ENCODE assay signal across 35 cellular contexts in genomic region chr21:42279888-42280287, GRCh38. TPM values are rescaled to one million over a fixed set of nuclear protein-coding genes. Genes with fewer than 3 reads are reported as not detected.
"Had no signal": no experiment of that assay in that cellular context is flagged by ENCODE, and none has a peak within 500 bp of the region (broad histone marks: within the 10 kb centered on the region; RNA-seq: fewer than 3 reads in every experiment).

No MANE protein-coding gene starts in this region.

- H3K4me1 ChIP-seq: Peyer's patch had no signal

- ATAC-seq: activated CD8-positive, alpha-beta T cell treated with anti-CD3 and anti-CD28 coated beads for 36 hours; activated T-cell treated with anti-CD3 and anti-CD28 coated beads, Interleukin-2, amount 50 U/mL, for 72 hours; activated T-helper 17 cell treated with anti-CD3 and anti-CD28 coated beads, Interleukin-2, amount 50 U/mL, for 72 hours; PC-3; Right ventricle myocardium inferior had no signal

- H3K27me3 ChIP-seq: brain microvascular endothelial cell, Peyer's patch had no signal

- DNase-seq: activated CD4-positive, alpha-beta T cell treated with anti-CD3 and anti-CD28 coated beads for 1 hour; activated CD4-positive, alpha-beta T cell treated with anti-CD3 and anti-CD28 coated beads, Interleukin-2, amount 10 ng/mL, durations not matched to agents 24 days and 14 days; activated CD4-positive, alpha-beta T cell treated with anti-CD3 and anti-CD28 coated beads, Interleukin-2, amount 50 U/mL, for 4 hours; activated CD4-positive, CD25-positive, alpha-beta regulatory T cell; activated CD8-positive, alpha-beta T cell treated with anti-CD3 and anti-CD28 coated beads for 36 hours; activated effector memory CD4-positive, alpha-beta T cell treated with anti-CD3 and anti-CD28 coated beads, Interleukin-2, amount 50 U/mL, for 16 hours; activated naive CD4-positive, alpha-beta T cell; activated naive CD4-positive, alpha-beta T cell treated with anti-CD3 and anti-CD28 coated beads, Interleukin-2, amount 50 U/mL, for 16 hours; activated naive CD8-positive, alpha-beta T cell treated with anti-CD3 and anti-CD28 coated beads for 36 hours; activated T-cell treated with anti-CD3 and anti-CD28 coated beads, Interleukin-2, amount 50 U/mL, for 1 hour; activated T-cell treated with anti-CD3 and anti-CD28 coated beads, Interleukin-2, amount 50 U/mL, for 72 hours; amniotic stem cell; aorta; brain microvascular endothelial cell; NCI-H1092 treated with DMSO at 0.1 percent for 48 hours; NCI-H1417; NCI-H146; NCI-H187; NCI-H2029 treated with DMSO at 0.1 percent for 48 hours; NCI-H2107; NCI-H2171; NCI-H510A; NCI-H748 treated with DMSO at 0.1 percent for 48 hours; NK-92 treated with Interleukin-12 subunit alpha and Interleukin-12 subunit beta, amount 100 ng/mL, for 24 hours; PC-3; Peyer's patch; SIG-M5; T1000; WERI-Rb-1 had no signal

- H3K27ac Mint-ChIP-seq: activated CD4-positive, alpha-beta T cell treated with anti-CD3 and anti-CD28 coated beads, Interleukin-2, amount 10 ng/mL, durations not matched to agents 24 days and 14 days; activated CD8-positive, alpha-beta T cell treated with anti-CD3 and anti-CD28 coated beads for 36 hours; activated naive CD8-positive, alpha-beta T cell treated with anti-CD3 and anti-CD28 coated beads for 36 hours; activated T-cell treated with anti-CD3 and anti-CD28 coated beads, Interleukin-2, amount 50 U/mL, for 72 hours; activated T-helper 17 cell treated with anti-CD3 and anti-CD28 coated beads, Interleukin-2, amount 50 U/mL, for 72 hours had no signal

- H3K4me1 Mint-ChIP-seq: activated CD4-positive, alpha-beta T cell treated with anti-CD3 and anti-CD28 coated beads, Interleukin-2, amount 10 ng/mL, durations not matched to agents 24 days and 14 days; activated naive CD8-positive, alpha-beta T cell treated with anti-CD3 and anti-CD28 coated beads for 36 hours; activated T-helper 17 cell treated with anti-CD3 and anti-CD28 coated beads, Interleukin-2, amount 50 U/mL, for 72 hours had no signal

- H3K4me3 ChIP-seq: Peyer's patch had no signal

- H3K36me3 ChIP-seq: brain microvascular endothelial cell had no signal

- H3K27ac ChIP-seq: brain microvascular endothelial cell, Peyer's patch, RWPE1, WERI-Rb-1 had no signal

- H3K9me3 Mint-ChIP-seq: activated CD4-positive, alpha-beta T cell treated with anti-CD3 and anti-CD28 coated beads, Interleukin-2, amount 10 ng/mL, durations not matched to agents 24 days and 14 days; activated CD8-positive, alpha-beta T cell treated with anti-CD3 and anti-CD28 coated beads for 36 hours; activated naive CD8-positive, alpha-beta T cell treated with anti-CD3 and anti-CD28 coated beads for 36 hours; activated T-cell treated with anti-CD3 and anti-CD28 coated beads, Interleukin-2, amount 50 U/mL, for 72 hours; activated T-helper 17 cell treated with anti-CD3 and anti-CD28 coated beads, Interleukin-2, amount 50 U/mL, for 72 hours had no signal

- H3K27me3 Mint-ChIP-seq: activated CD4-positive, alpha-beta T cell treated with anti-CD3 and anti-CD28 coated beads, Interleukin-2, amount 10 ng/mL, durations not matched to agents 24 days and 14 days; activated CD8-positive, alpha-beta T cell treated with anti-CD3 and anti-CD28 coated beads for 36 hours; activated naive CD8-positive, alpha-beta T cell treated with anti-CD3 and anti-CD28 coated beads for 36 hours; activated T-helper 17 cell treated with anti-CD3 and anti-CD28 coated beads, Interleukin-2, amount 50 U/mL, for 72 hours had no signal

- H3K9me3 ChIP-seq: Peyer's patch had no signal

- H3K4me3 Mint-ChIP-seq: activated CD4-positive, alpha-beta T cell treated with anti-CD3 and anti-CD28 coated beads, Interleukin-2, amount 10 ng/mL, durations not matched to agents 24 days and 14 days; activated CD8-positive, alpha-beta T cell treated with anti-CD3 and anti-CD28 coated beads for 36 hours; activated naive CD8-positive, alpha-beta T cell treated with anti-CD3 and anti-CD28 coated beads for 36 hours; activated T-cell treated with anti-CD3 and anti-CD28 coated beads, Interleukin-2, amount 50 U/mL, for 72 hours; activated T-helper 17 cell treated with anti-CD3 and anti-CD28 coated beads, Interleukin-2, amount 50 U/mL, for 72 hours had no signal

RNA-seq across cellular contexts. Expression of gene TFF3, which starts 35.3 kb away (rescaled TPM):
- total RNA-seq: activated CD4-positive, alpha-beta T cell treated with anti-CD3 and anti-CD28 coated beads, Interleukin-2, amount 10 ng/mL, durations not matched to agents 24 days and 14 days; activated CD8-positive, alpha-beta memory T cell treated with anti-CD3 and anti-CD28 coated beads for 36 hours; activated CD8-positive, alpha-beta T cell treated with anti-CD3 and anti-CD28 coated beads for 36 hours; activated naive CD8-positive, alpha-beta T cell treated with anti-CD3 and anti-CD28 coated beads for 36 hours; activated T-cell treated with anti-CD3 and anti-CD28 coated beads, Interleukin-2, amount 50 U/mL, for 72 hours; activated T-helper 17 cell treated with anti-CD3 and anti-CD28 coated beads, Interleukin-2, amount 50 U/mL, for 72 hours; T-helper 1 cell treated with Interleukin-12 subunit alpha and Interleukin-12 subunit beta and Interleukin-4 antibody, amounts not matched to agents 30 ng/mL and 1 ng/mL, for 36 hours; T-helper 2 cell treated with Interferon-gamma antibody and Interleukin-4, amounts not matched to agents 100 ng/mL and 5 ng/mL, for 36 hours had no signal
